ENCODE assay signal across 10 cellular contexts in genomic region chr1:96559707-96560588, GRCh38.
DNase-seq lines count a peak whose midpoint lies in the region; ATAC-seq, FAIRE-seq and TF ChIP-seq lines count a peak whose summit lies in the region.
"Had no signal": no experiment of that assay in that cellular context is flagged by ENCODE, and none has a peak within 500 bp of the region (broad histone marks: within the 10 kb centered on the region; RNA-seq: fewer than 3 reads in every experiment).

No MANE protein-coding gene starts in this region.

- peak overlapping the region in 1 of 4 donors; percentile 5 for H3K4me3 ChIP-seq in sigmoid colon

- H3K36me3 ChIP-seq in sigmoid colon, result no peaks in the 10 kb centered on the region

- no peaks in the 10 kb centered on the region for H3K27me3 ChIP-seq in sigmoid colon

- no peaks in the 10 kb centered on the region for H3K9me3 ChIP-seq in sigmoid colon

- TF ChIP-seq POLR2A in H54 (IDR thresholded peaks at IDR 0.05; ENCODE audit: low read depth, low read length), result no peak
- no peak for TF ChIP-seq POLR2A in sigmoid colon (IDR thresholded peaks at IDR 0.05)

- no peak for TF ChIP-seq EP300 in sigmoid colon (IDR thresholded peaks at IDR 0.05)

- peak; percentile 79 for ATAC-seq in Right ventricle myocardium superior (ENCODE audit: poor library complexity)
- ATAC-seq: natural killer cell had no signal

- intact Hi-C loops in Right ventricle myocardium superior (cut with DNase I) (no loop called here), sigmoid colon (cut with DNase I) (no loop called here)

- 83 to 88% methylated on average over 4 of the region's 4 CpGs for WGBS in sigmoid colon, 2 donors

- H3K4me1 ChIP-seq in sigmoid colon, result peaks cover 0 to 29% (median 4%) of the 10 kb centered on the region in 4 donors

- DNase-seq in H54 (ENCODE audit: insufficient read length, low spot score), result peak; percentile 8
- DNase-seq in SIG-M5 treated with dmso at 0.1 percent for 504 hours (lab: John Stamatoyannopoulos, UW; ENCODE audit: unreplicated experiment), result peak; percentile 86
- no peak for DNase-seq in Right ventricle myocardium superior
- peak; percentile 87 for DNase-seq in sigmoid colon
- DNase-seq in NCI-H2081 (lab: John Stamatoyannopoulos, UW), result no peak
- DNase-seq in SK-N-DZ (ENCODE audit: low spot score), result no peak
- no peak for DNase-seq in stimulated activated CD4-positive, alpha-beta T cell treated with anti-CD3 and anti-CD28 coated beads, Interleukin-1b, Interleukin-23, amount 100 ng/mL, for 48 hours
- no peak for DNase-seq in frontal cortex (ENCODE audit: low spot score in 2 of 2)
- DNase-seq: natural killer cell, NCI-H2029 had no signal

- peak overlapping the region; percentile 7 to 53 (median 50) for H3K27ac ChIP-seq in sigmoid colon

- no peak for TF ChIP-seq CTCF in sigmoid colon (IDR thresholded peaks at IDR 0.05)

- FAIRE-seq in H54 (lab: Jason Lieb, UNC) (peak; percentile 98), frontal cortex (lab: Jason Lieb, UNC) (no peak)

Comparison
In these comparisons a context has a peak if more than half of its experiments do, and no peak if none do; other contexts are left out.
1. DNase-seq: peak in H54 (single experiment), SIG-M5 treated with dmso at 0.1 percent for 504 hours (single experiment) and sigmoid colon (single experiment); none in Right ventricle myocardium superior (single experiment), NCI-H2081 (0 of 2), SK-N-DZ (single experiment), stimulated activated CD4-positive, alpha-beta T cell treated with anti-CD3 and anti-CD28 coated beads, Interleukin-1b, Interleukin-23, amount 100 ng/mL, for 48 hours (single experiment) and frontal cortex (0 of 2).